ENCODE assay signal across 8 cellular contexts in genomic region chr2:20071397-20072383, GRCh38. TPM values are rescaled to one million over a fixed set of nuclear protein-coding genes. Genes with fewer than 3 reads are reported as not detected.
DNase-seq lines count a peak whose midpoint lies in the region; ATAC-seq and TF ChIP-seq lines count a peak whose summit lies in the region.

No MANE protein-coding gene starts in this region.

- H3K27ac ChIP-seq in SJCRH30 (0 out of 2 replicates have a peak overlapping the region, but pooled peaks have one; percentile 13), parathyroid adenoma (peak overlapping the region; percentile 62)

- peak overlapping the region; percentile 45 for H2AFZ ChIP-seq in parathyroid adenoma

- no peak for TF ChIP-seq POLR2A in GM18505 (IDR thresholded peaks at IDR 0.05; ENCODE audit: borderline replicate concordance, extremely low read depth, insufficient read depth, insufficient read length)

- no peak overlapping the region for H3K9ac ChIP-seq in parathyroid adenoma

- no peaks in the 10 kb centered on the region for H3K36me3 ChIP-seq in SJCRH30
- no peaks in the 10 kb centered on the region for H3K36me3 ChIP-seq in parathyroid adenoma (ENCODE audit: control insufficient read depth, insufficient read depth, low read length)

- DNase-seq in DMS114 treated with DMSO at 0.1 percent for 48 hours (lab: John Stamatoyannopoulos, UW; ENCODE audit: unreplicated experiment) (peak; percentile 41), SJCRH30 (peak; percentile 38 to 54), fibroblast of the aortic adventitia (ENCODE audit: low read depth) (peak; percentile 99), DMS79 (lab: John Stamatoyannopoulos, UW) (no peak)

- TF ChIP-seq CTCF in fibroblast of the aortic adventitia (IDR thresholded peaks at IDR 0.05; ENCODE audit: insufficient read depth, low read length) (no peak), parathyroid adenoma (IDR thresholded peaks at IDR 0.05) (no peak)

- H3K4me2 ChIP-seq in parathyroid adenoma (ENCODE audit: low read length), result no peak overlapping the region

- H3K79me2 ChIP-seq in parathyroid adenoma, result no peaks in the 10 kb centered on the region

- H3K4me3 ChIP-seq in SJCRH30 (peak overlapping the region; percentile 19; the same call in 1 of the 2 replicates), fibroblast of the aortic adventitia (ENCODE audit: low read depth, low read length) (peak overlapping the region; percentile 35), parathyroid adenoma (ENCODE audit: low read depth, low read length) (no peak overlapping the region)

- ATAC-seq in GM18505 (IDR thresholded peaks at IDR 0.05; ENCODE audit: unreplicated experiment) (no peak), GM21360 (IDR thresholded peaks at IDR 0.05; ENCODE audit: unreplicated experiment) (no peak), GM21825 (IDR thresholded peaks at IDR 0.05; ENCODE audit: unreplicated experiment) (no peak)

- H3K4me1 ChIP-seq in SJCRH30 (peaks cover 10% of the 10 kb centered on the region; the same call in 1 of the 2 replicates), parathyroid adenoma (no peaks in the 10 kb centered on the region)

- H3K27me3 ChIP-seq in SJCRH30, result no peaks in the 10 kb centered on the region
- H3K27me3 ChIP-seq in parathyroid adenoma (ENCODE audit: control insufficient read depth, insufficient read depth, low read length), result no peaks in the 10 kb centered on the region

- no peaks in the 10 kb centered on the region for H3K9me3 ChIP-seq in SJCRH30 (replicated peaks)
- no peaks in the 10 kb centered on the region for H3K9me3 ChIP-seq in parathyroid adenoma (ENCODE audit: control insufficient read depth, low read length)

RNA-seq across cellular contexts. Expression of gene LAPTM4A, which starts 20.3 kb away (rescaled TPM):
- 121 and 133 TPM in 2 replicates for total RNA-seq in SJCRH30 (2014; rRNA removed; shearing (Covaris generic))
- total RNA-seq in fibroblast of the aortic adventitia (ENCODE audit: low replicate concordance), result 90.2 and 251 TPM in 2 replicates

RNA-seq across cellular contexts. Expression of gene MATN3, which starts 59.2 kb away (rescaled TPM):
- 0.15 and 0.40 TPM in 2 replicates for total RNA-seq in SJCRH30 (2014; rRNA removed; shearing (Covaris generic))
- total RNA-seq in fibroblast of the aortic adventitia (ENCODE audit: low replicate concordance), result 0.82 and 1.1 TPM in 2 replicates
